In the genomic region with DNA sequence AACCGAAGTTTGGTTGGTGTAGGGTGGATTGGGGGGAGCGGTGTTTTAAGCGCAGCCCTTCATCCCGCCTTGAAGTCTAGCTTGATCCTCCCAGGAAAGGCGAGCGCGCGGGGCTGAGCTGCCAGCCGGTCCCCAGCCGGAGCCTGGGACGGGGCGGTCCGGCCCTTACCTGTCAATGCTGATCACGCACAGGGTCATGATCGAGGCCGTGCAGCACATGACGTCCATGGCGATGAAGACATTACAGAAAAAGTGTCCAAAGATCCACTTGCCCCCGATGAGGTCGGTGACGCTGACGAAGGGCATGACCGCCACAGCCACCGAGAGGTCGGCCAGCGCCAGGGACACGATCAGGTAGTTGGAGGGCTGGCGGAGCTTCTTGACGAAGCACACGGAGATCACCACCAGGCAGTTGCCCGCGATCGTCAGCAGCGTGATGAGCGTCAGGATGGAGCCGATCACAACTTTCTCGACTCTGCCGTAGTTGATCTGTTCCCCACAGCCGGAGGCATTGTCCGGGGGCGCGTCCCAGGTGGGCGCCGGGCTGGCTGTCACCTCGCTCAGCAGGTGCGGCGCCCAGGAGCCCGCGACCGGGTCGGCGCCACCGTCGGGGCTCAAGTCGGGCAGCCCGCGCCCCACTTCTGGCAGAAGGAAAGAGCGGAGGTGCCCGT, we compare ENCODE assay signal across 8 cellular contexts. TPM values are rescaled to one million over a fixed set of nuclear protein-coding genes. Genes with fewer than 3 reads are reported as not detected.
DNase-seq lines count a peak whose midpoint lies in the region; ATAC-seq and TF ChIP-seq lines count a peak whose summit lies in the region.

No MANE protein-coding gene starts in this region.

- TF ChIP-seq CTCF in activated B cell treated with CpG ODN at 0.5 μM for 24 hours (IDR thresholded peaks at IDR 0.05) = no peak
- no peak for TF ChIP-seq CTCF in fibroblast of villous mesenchyme (IDR thresholded peaks at IDR 0.05; ENCODE audit: insufficient read depth, low read depth, low read length)

- H3K79me2 ChIP-seq in ACC112 (ENCODE audit: control insufficient read depth, insufficient read depth, low read length, unreplicated experiment) = peaks cover 13% of the 10 kb centered on the region

- no peaks in the 10 kb centered on the region for H3K36me3 Mint-ChIP-seq in activated B cell treated with CpG ODN at 0.5 μM for 24 hours (ENCODE audit: low read depth)

- intact Hi-C loops in activated B cell treated with CpG ODN at 0.5 μM for 24 hours (cut with micrococcal nuclease) = loop anchor here (1.0 to 5.0 kb wide), 2 partner anchors 14 to 1440 kb away; partner anchors contain the start of gene RPP30

- H3K27me3 ChIP-seq in ACC112 (ENCODE audit: insufficient read depth, low read length) (no peaks in the 10 kb centered on the region), rectal smooth muscle tissue (ENCODE audit: control insufficient read depth, insufficient read depth, low read length) (peaks cover 5% of the 10 kb centered on the region)

- POLR2A ChIA-PET in activated B cell treated with CpG ODN at 0.5 μM for 24 hours (lab: Charles Lee) = no interaction called here

- DNase-seq in activated B cell treated with CpG ODN at 0.5 μM for 24 hours (no peak), fibroblast of villous mesenchyme (ENCODE audit: low read depth) (no peak), SW480 (ENCODE audit: low spot score) (no peak), AG08395 (ENCODE audit: low spot score) (no peak)

- H3K36me3 ChIP-seq in ACC112 (ENCODE audit: insufficient read depth, low read length) (no peaks in the 10 kb centered on the region), rectal smooth muscle tissue (ENCODE audit: control insufficient read depth, insufficient read depth, low read length) (no peaks in the 10 kb centered on the region)

- CTCF ChIA-PET in activated B cell treated with CpG ODN at 0.5 μM for 24 hours (lab: Charles Lee) = interaction anchor here (1.8 kb wide), 1 partner anchor 14 kb away, joined by 8 read pairs; the partner anchor contains the start of gene RPP30

- peak overlapping the region; percentile 85 for H3K4me3 ChIP-seq in ACC112 (ENCODE audit: low read depth, low read length)
- peak overlapping the region; percentile 77 for H3K4me3 ChIP-seq in fibroblast of villous mesenchyme (ENCODE audit: low read depth, low read length)
- peak overlapping the region; percentile 63 for H3K4me3 ChIP-seq in rectal smooth muscle tissue (ENCODE audit: low read length)

- ATAC-seq in GM21528 (IDR thresholded peaks at IDR 0.05; ENCODE audit: low FRiP score, unreplicated experiment) (peak; percentile 12), activated B cell treated with CpG ODN at 0.5 μM for 24 hours (ENCODE audit: low read depth) (peak; percentile 16), HG03565 (IDR thresholded peaks at IDR 0.05; ENCODE audit: unreplicated experiment) (no peak)

- H3K4me1 ChIP-seq in ACC112 (ENCODE audit: control insufficient read depth, insufficient read depth, low read length, unreplicated experiment) (peaks cover 21% of the 10 kb centered on the region), rectal smooth muscle tissue (ENCODE audit: control insufficient read depth, insufficient read depth, low read length) (no peaks in the 10 kb centered on the region)

- peak overlapping the region; percentile 80; the same call in 1 of the 2 replicates for H3K27ac ChIP-seq in ACC112 (ENCODE audit: low read depth, low read length)
- no peak overlapping the region for H3K27ac ChIP-seq in rectal smooth muscle tissue (ENCODE audit: low read depth, low read length)

- no peaks in the 10 kb centered on the region for H3K9me3 Mint-ChIP-seq in activated B cell treated with CpG ODN at 0.5 μM for 24 hours

- peak overlapping the region; percentile 24 for H3K27ac Mint-ChIP-seq in activated B cell treated with CpG ODN at 0.5 μM for 24 hours

- peaks cover 8% of the 10 kb centered on the region for H3K4me1 Mint-ChIP-seq in activated B cell treated with CpG ODN at 0.5 μM for 24 hours

- peaks cover 32% of the 10 kb centered on the region for H3K27me3 Mint-ChIP-seq in activated B cell treated with CpG ODN at 0.5 μM for 24 hours

- H3K9ac ChIP-seq in rectal smooth muscle tissue (ENCODE audit: low read length) = no peak overlapping the region

- peak overlapping the region; percentile 87 for H3K4me3 Mint-ChIP-seq in activated B cell treated with CpG ODN at 0.5 μM for 24 hours

- H2AFZ ChIP-seq in ACC112 (ENCODE audit: low read length, unreplicated experiment) = peak overlapping the region; percentile 99

RNA-seq across cellular contexts. Expression of gene HTR7, which starts 0.7 kb away (rescaled TPM):
- not detected in 2 replicates for total RNA-seq in activated B cell treated with CpG ODN at 0.5 μM for 24 hours
- total RNA-seq in fibroblast of villous mesenchyme = 0.86 and 2.3 TPM in 2 replicates

RNA-seq across cellular contexts. Expression of gene RPP30, which starts 14.7 kb away (rescaled TPM):
- total RNA-seq in activated B cell treated with CpG ODN at 0.5 μM for 24 hours (43.7 and 44.6 TPM in 2 replicates), fibroblast of villous mesenchyme (39.3 and 53.5 TPM in 2 replicates)
